ENCODE assay signal across 8 cellular contexts in genomic region chr1:31705080-31705866, GRCh38.
DNase-seq lines count a peak whose midpoint lies in the region; ATAC-seq and TF ChIP-seq lines count a peak whose summit lies in the region.

No MANE protein-coding gene starts in this region.

- no peak for ATAC-seq in GM19328 (IDR thresholded peaks at IDR 0.05; ENCODE audit: unreplicated experiment)

- DNase-seq in GM20000 (ENCODE audit: low spot score), result peak; percentile 80
- DNase-seq in T-helper 1 cell, result peak; percentile 21 to 71 (median 33)
- peak; percentile 59 for DNase-seq in astrocyte of the hippocampus (ENCODE audit: low read depth, low spot score)
- DNase-seq in islet precursor cell, result peak; percentile 88
- peak; percentile 32 for DNase-seq in stimulated activated CD4-positive, alpha-beta T cell treated with anti-CD3 and anti-CD28 coated beads, Interleukin-2, amount 100 ng/mL, for 4 hours (ENCODE audit: low read depth)
- no peak for DNase-seq in HPDE6-E6E7 (ENCODE audit: extremely low spot score)
- DNase-seq in NCI-H1092 (lab: John Stamatoyannopoulos, UW), result no peak

- peak; percentile 41 for TF ChIP-seq CTCF in GM20000 (IDR thresholded peaks at IDR 0.05; ENCODE audit: extremely low read depth, missing control alignments)

Comparison
In these comparisons a context has a peak if more than half of its experiments do, and no peak if none do; other contexts are left out.
1. DNase-seq: peak in GM20000 (single experiment), T-helper 1 cell (5 of 5), astrocyte of the hippocampus (single experiment), islet precursor cell (single experiment) and stimulated activated CD4-positive, alpha-beta T cell treated with anti-CD3 and anti-CD28 coated beads, Interleukin-2, amount 100 ng/mL, for 4 hours (single experiment); none in HPDE6-E6E7 (single experiment) and NCI-H1092 (single experiment).